Comparison of ENCODE assay signal across 19 cellular contexts in the genomic region with DNA sequence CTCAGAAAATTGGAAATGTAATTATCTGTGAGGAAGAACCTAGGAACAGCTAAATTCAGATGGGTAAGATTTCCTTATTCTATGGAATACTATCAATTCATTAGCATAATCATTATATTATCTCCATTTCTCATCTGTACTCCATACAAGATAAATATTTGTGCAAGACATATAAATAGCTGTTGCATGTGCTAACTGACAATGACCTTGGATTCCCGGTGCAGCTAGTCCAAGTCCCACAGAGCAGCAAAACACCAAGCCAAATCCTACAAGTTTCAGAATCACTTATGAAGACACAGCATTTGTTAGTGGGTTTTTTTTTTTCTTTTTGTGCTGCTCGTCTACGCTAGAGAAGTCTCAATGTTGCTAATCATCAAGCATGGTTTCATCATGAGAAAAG.
"Had no signal": no experiment of that assay in that cellular context is flagged by ENCODE, and none has a peak within 500 bp of the region (broad histone marks: within the 10 kb centered on the region; RNA-seq: fewer than 3 reads in every experiment).

No MANE protein-coding gene starts in this region.

- H3K27ac Mint-ChIP-seq: activated CD4-positive, alpha-beta T cell treated with anti-CD3 and anti-CD28 coated beads, Interleukin-2, amount 10 ng/mL, durations not matched to agents 24 days and 14 days; activated CD8-positive, alpha-beta T cell treated with anti-CD3 and anti-CD28 coated beads, Interleukin-2, amount 10 ng/mL, durations not matched to agents 7 days and 5 days; activated naive CD8-positive, alpha-beta T cell treated with anti-CD3 and anti-CD28 coated beads, Interleukin-2, amount 50 U/mL, for 24 hours; activated T-helper 1 cell treated with anti-CD3 and anti-CD28 coated beads, Interleukin-12 subunit alpha, Interleukin-12 subunit beta, Interleukin-2, Interleukin-4 antibody, amounts not matched to agents 30 ng/mL and 10 ng/mL and 1 ng/mL, durations not matched to agents 14 hours and 24 hours and 36 hours; natural killer cell treated with Interleukin-12 subunit alpha and Interleukin-12 subunit beta and Interleukin-15 and Interleukin-18, amount 100 ng/mL, for 72 hours; type B pancreatic cell had no signal

- H3K4me3 Mint-ChIP-seq: activated CD4-positive, alpha-beta T cell treated with anti-CD3 and anti-CD28 coated beads, Interleukin-2, amount 10 ng/mL, durations not matched to agents 24 days and 14 days; activated CD8-positive, alpha-beta T cell treated with anti-CD3 and anti-CD28 coated beads, Interleukin-2, amount 10 ng/mL, durations not matched to agents 7 days and 5 days; activated naive CD8-positive, alpha-beta T cell treated with anti-CD3 and anti-CD28 coated beads, Interleukin-2, amount 50 U/mL, for 24 hours; activated T-helper 1 cell treated with anti-CD3 and anti-CD28 coated beads, Interleukin-12 subunit alpha, Interleukin-12 subunit beta, Interleukin-2, Interleukin-4 antibody, amounts not matched to agents 30 ng/mL and 10 ng/mL and 1 ng/mL, durations not matched to agents 14 hours and 24 hours and 36 hours; natural killer cell treated with Interleukin-12 subunit alpha and Interleukin-12 subunit beta and Interleukin-15 and Interleukin-18, amount 100 ng/mL, for 72 hours; type B pancreatic cell had no signal

- ATAC-seq: activated CD4-positive, CD25-positive, alpha-beta regulatory T cell treated with anti-CD3 and anti-CD28 coated beads, Interleukin-2, amount 50 U/mL, for 24 hours; activated CD8-positive, alpha-beta T cell treated with anti-CD3 and anti-CD28 coated beads, Interleukin-2, amount 10 ng/mL, durations not matched to agents 7 days and 5 days; activated naive CD8-positive, alpha-beta T cell treated with anti-CD3 and anti-CD28 coated beads, Interleukin-2, amount 50 U/mL, for 24 hours; foreskin keratinocyte; natural killer cell treated with Interleukin-12 subunit alpha and Interleukin-12 subunit beta and Interleukin-15 and Interleukin-18, amount 100 ng/mL, for 72 hours had no signal

- H3K27me3 ChIP-seq: cardiac muscle cell, sigmoid colon, vagina had no signal

- H3K27ac ChIP-seq: cardiac muscle cell, foreskin keratinocyte, sigmoid colon, thoracic aorta, vagina had no signal

- H3K4me1 ChIP-seq: foreskin keratinocyte, vagina had no signal

- DNase-seq: activated CD4-positive, alpha-beta T cell treated with anti-CD3 and anti-CD28 coated beads, Interleukin-2, amount 10 ng/mL, durations not matched to agents 24 days and 14 days; activated CD8-positive, alpha-beta T cell treated with anti-CD3 and anti-CD28 coated beads, Interleukin-2, amount 10 ng/mL, durations not matched to agents 7 days and 5 days; activated gamma-delta T cell; activated naive CD4-positive, alpha-beta T cell treated with anti-CD3 and anti-CD28 coated beads, Interleukin-2, amount 50 U/mL, for 16 hours; activated naive CD8-positive, alpha-beta T cell treated with anti-CD3 and anti-CD28 coated beads, Interleukin-2, amount 50 U/mL, for 24 hours; dermis blood vessel endothelial cell; effector CD8-positive, alpha-beta T cell; foreskin keratinocyte; posterior cingulate gyrus; sigmoid colon; stimulated activated CD4-positive, alpha-beta T cell treated with anti-CD3 and anti-CD28 coated beads, Interleukin-4, amount 100 ng/mL, for 24 hours; stimulated activated naive CD4-positive, alpha-beta T cell treated with Interleukin-2 at 50 U/mL for 16 hours had no signal

- H3K4me1 Mint-ChIP-seq: activated CD4-positive, alpha-beta T cell treated with anti-CD3 and anti-CD28 coated beads, Interleukin-2, amount 10 ng/mL, durations not matched to agents 24 days and 14 days; activated naive CD8-positive, alpha-beta T cell treated with anti-CD3 and anti-CD28 coated beads, Interleukin-2, amount 50 U/mL, for 24 hours had no signal

- H3K9me3 Mint-ChIP-seq: activated CD4-positive, alpha-beta T cell treated with anti-CD3 and anti-CD28 coated beads, Interleukin-2, amount 10 ng/mL, durations not matched to agents 24 days and 14 days; activated naive CD8-positive, alpha-beta T cell treated with anti-CD3 and anti-CD28 coated beads, Interleukin-2, amount 50 U/mL, for 24 hours; activated T-helper 1 cell treated with anti-CD3 and anti-CD28 coated beads, Interleukin-12 subunit alpha, Interleukin-12 subunit beta, Interleukin-2, Interleukin-4 antibody, amounts not matched to agents 30 ng/mL and 10 ng/mL and 1 ng/mL, durations not matched to agents 14 hours and 24 hours and 36 hours; natural killer cell treated with Interleukin-12 subunit alpha and Interleukin-12 subunit beta and Interleukin-15 and Interleukin-18, amount 100 ng/mL, for 72 hours; type B pancreatic cell had no signal

- H3K4me3 ChIP-seq: cardiac muscle cell, sigmoid colon, thoracic aorta, vagina had no signal

- H3K9me3 ChIP-seq: thoracic aorta, vagina had no signal

- H3K36me3 ChIP-seq: cardiac muscle cell, sigmoid colon, thoracic aorta, vagina had no signal

- H3K36me3 Mint-ChIP-seq: natural killer cell treated with Interleukin-12 subunit alpha and Interleukin-12 subunit beta and Interleukin-15 and Interleukin-18, amount 100 ng/mL, for 72 hours; type B pancreatic cell had no signal

- H3K27me3 Mint-ChIP-seq: type B pancreatic cell had no signal
